ENCODE assay signal across 10 cellular contexts in genomic region chr3:191762323-191762960, GRCh38.
DNase-seq lines count a peak whose midpoint lies in the region; ATAC-seq and TF ChIP-seq lines count a peak whose summit lies in the region.
"Had no signal": no experiment of that assay in that cellular context is flagged by ENCODE, and none has a peak within 500 bp of the region (broad histone marks: within the 10 kb centered on the region; RNA-seq: fewer than 3 reads in every experiment).

No MANE protein-coding gene starts in this region.

- ATAC-seq in stimulated activated naive CD8-positive, alpha-beta T cell treated with anti-CD3 and anti-CD28 coated beads, Interleukin-15, Interleukin-2, amounts not matched to agents 100 U/mL and 50 U/mL, for 24 hours: no peak

- no peak overlapping the region for H3K4me3 ChIP-seq in astrocyte of the spinal cord (ENCODE audit: low read depth, low read length)
- H3K4me3 ChIP-seq: lung had no signal

- TF ChIP-seq CTCF in astrocyte of the spinal cord (IDR thresholded peaks at IDR 0.05; ENCODE audit: low read depth, low read length): no peak
- TF ChIP-seq CTCF in GM10248 (IDR thresholded peaks at IDR 0.05; ENCODE audit: control extremely low read depth, extremely low read depth, low read depth, missing control alignments): no peak

- POLR2A ChIA-PET in GM10248 (lab: Yijun Ruan, JAX): no interaction called here

- CTCF ChIA-PET in GM10248 (lab: Yijun Ruan, JAX): no interaction called here

- in situ Hi-C loops in astrocyte of the spinal cord (cut with HindIII; ENCODE audit: low sequenced_read_pairs): no loop called here

- DNase-seq in DMS153 (lab: John Stamatoyannopoulos, UW): peak; percentile 11
- DNase-seq in MV-4-11 (lab: John Stamatoyannopoulos, UW): peak; percentile 16
- peak; percentile 87 for DNase-seq in astrocyte of the spinal cord (ENCODE audit: low read depth, low spot score)
- DNase-seq in medulla oblongata (ENCODE audit: extremely low spot score): peak; percentile 3
- DNase-seq in SK-N-DZ (ENCODE audit: low spot score): no peak
- no peak for DNase-seq in stimulated activated naive CD8-positive, alpha-beta T cell treated with anti-CD3 and anti-CD28 coated beads, Interleukin-15, Interleukin-2, amounts not matched to agents 100 U/mL and 50 U/mL, for 24 hours
- no peak for DNase-seq in superior temporal gyrus (ENCODE audit: extremely low spot score)
- DNase-seq in GM10248 (ENCODE audit: extremely low spot score): no peak
- DNase-seq: stimulated activated CD4-positive, alpha-beta T cell treated with anti-CD3 and anti-CD28 coated beads, Interleukin-2, amount 100 ng/mL, for 48 hours had no signal

Comparison
In these comparisons a context has a peak if more than half of its experiments do, and no peak if none do; other contexts are left out.
1. DNase-seq: peak in DMS153 (single experiment), MV-4-11 (single experiment), astrocyte of the spinal cord (single experiment) and medulla oblongata (single experiment); none in SK-N-DZ (single experiment), stimulated activated naive CD8-positive, alpha-beta T cell treated with anti-CD3 and anti-CD28 coated beads, Interleukin-15, Interleukin-2, amounts not matched to agents 100 U/mL and 50 U/mL, for 24 hours (single experiment), superior temporal gyrus (single experiment) and GM10248 (single experiment).